In genomic region chr21:37562920-37563640, GRCh38 we compare ENCODE assay signal across 8 cellular contexts.
A peak's percentile ranks its signal among the peaks of the same experiment; 100 is the strongest.
DNase-seq lines count a peak whose midpoint lies in the region; ATAC-seq and TF ChIP-seq lines count a peak whose summit lies in the region.

No MANE protein-coding gene starts in this region.

- CTCF ChIA-PET in mammary epithelial cell (lab: Charles Lee; ENCODE audit: low non-redundant PET) = no interaction called here

- H3K36me3 ChIP-seq in Loucy (ENCODE audit: insufficient read depth, low read length) = no peaks in the 10 kb centered on the region
- H3K36me3 ChIP-seq in mammary epithelial cell (ENCODE audit: insufficient read depth, low read length) = no peaks in the 10 kb centered on the region
- no peaks in the 10 kb centered on the region for H3K36me3 ChIP-seq in mesenchymal stem cell (ENCODE audit: control insufficient read depth in 1 of 2, insufficient read depth in 2 of 2, low read depth in 1 of 2, low read length in 2 of 2)

- no peak overlapping the region for H2AK5ac ChIP-seq in mesenchymal stem cell (ENCODE audit: low read length, severe bottlenecking)

- H3F3A ChIP-seq in Loucy (ENCODE audit: low read depth) = no peaks in the 10 kb centered on the region

- no peak overlapping the region for H3K23ac ChIP-seq in mesenchymal stem cell (ENCODE audit: low read length in 2 of 2)

- intact Hi-C loops in mammary epithelial cell (cut with micrococcal nuclease) = loop anchor here (5.0 kb wide), 2 partner anchors 74 to 396 kb away; no protein-coding TSS in a partner anchor

- no peaks in the 10 kb centered on the region for H3K9me3 ChIP-seq in Loucy (ENCODE audit: insufficient read depth, low read depth, low read length)
- no peaks in the 10 kb centered on the region for H3K9me3 ChIP-seq in mammary epithelial cell (replicated peaks; ENCODE audit: insufficient read depth, low read length)
- H3K9me3 ChIP-seq in mesenchymal stem cell (ENCODE audit: control insufficient read depth, low read length) = no peaks in the 10 kb centered on the region

- no peaks in the 10 kb centered on the region for H3K79me1 ChIP-seq in mesenchymal stem cell (replicated peaks; ENCODE audit: low read length, poor library complexity, severe bottlenecking)

- H2AFZ ChIP-seq in Loucy (ENCODE audit: low read length) = peak overlapping the region; percentile 90
- peak overlapping the region; percentile 95 for H2AFZ ChIP-seq in mammary epithelial cell (ENCODE audit: low read depth, low read length)
- H2AFZ ChIP-seq in mesenchymal stem cell (ENCODE audit: low read depth, low read length) = peak overlapping the region; percentile 73

- no peaks in the 10 kb centered on the region for H3K9me2 ChIP-seq in Loucy (replicated peaks; ENCODE audit: low read depth, low read length)

- H3K4me3 ChIP-seq in GM08714 (ENCODE audit: low read length) = peak overlapping the region; percentile 76
- H3K4me3 ChIP-seq in Loucy (ENCODE audit: low read length, poor library complexity, severe bottlenecking) = peak overlapping the region; percentile 81
- H3K4me3 ChIP-seq in mammary epithelial cell (replicated peaks in 1 of 3; ENCODE audit: insufficient read depth in 1 of 3, low read depth in 2 of 3, low read length in 3 of 3) = peak overlapping the region; percentile 45 to 80 (median 51)
- peak overlapping the region; percentile 27 to 84 for H3K4me3 ChIP-seq in mesenchymal stem cell (ENCODE audit: insufficient read depth in 1 of 2, low read depth in 1 of 2, low read length in 2 of 2)

- no peak overlapping the region for H3K14ac ChIP-seq in mesenchymal stem cell (ENCODE audit: low read length in 2 of 2)

- peak overlapping the region; percentile 59 to 92 for H3K4ac ChIP-seq in mesenchymal stem cell (ENCODE audit: low read depth in 1 of 2, low read length in 2 of 2)

- no peaks in the 10 kb centered on the region for H4K20me1 ChIP-seq in Loucy (ENCODE audit: insufficient read depth, low read length, poor library complexity, severe bottlenecking)
- no peaks in the 10 kb centered on the region for H4K20me1 ChIP-seq in mammary epithelial cell (ENCODE audit: insufficient read depth, low read length)

- H3K79me2 ChIP-seq in Loucy (ENCODE audit: insufficient read depth, low read length) (peaks cover 6% of the 10 kb centered on the region; the same call in 1 of the 2 replicates), mammary epithelial cell (ENCODE audit: insufficient read depth, low read length) (no peaks in the 10 kb centered on the region)

- TF ChIP-seq CTCF in Loucy (conservative IDR thresholded peaks at IDR 0.05; ENCODE audit: low read length) (no peak), mammary epithelial cell (conservative IDR thresholded peaks at IDR 0.05 in 1 of 2, IDR thresholded peaks at IDR 0.05 in 1 of 2; ENCODE audit: extremely low read depth in 1 of 2, insufficient read depth in 1 of 2, low read depth in 1 of 2, low read length in 2 of 2) (no peak)

- peak overlapping the region; percentile 77 for H3K9ac ChIP-seq in Loucy (ENCODE audit: low read depth, low read length, poor library complexity, severe bottlenecking)
- H3K9ac ChIP-seq in mammary epithelial cell (ENCODE audit: insufficient read depth, low read length) = peak overlapping the region; percentile 39
- H3K9ac ChIP-seq in mesenchymal stem cell (ENCODE audit: low read length) = peak overlapping the region; percentile 93

- peak overlapping the region; percentile 67 for H2BK120ac ChIP-seq in mesenchymal stem cell (ENCODE audit: low read depth, low read length)

- WGBS in mammary epithelial cell (ENCODE audit: low coverage, missing lambda C conversion rate) = 56% methylated on average over 22 of the region's 22 CpGs
- WGBS in mesenchymal stem cell = 78% methylated on average over 22 of the region's 22 CpGs

- H3K4me2 ChIP-seq in Loucy (ENCODE audit: low read depth, low read length, poor library complexity, severe bottlenecking) (peak overlapping the region; percentile 89), mammary epithelial cell (ENCODE audit: insufficient read depth, low read depth, low read length) (peak overlapping the region; percentile 74), mesenchymal stem cell (ENCODE audit: low read length, poor library complexity, severe bottlenecking) (no peak overlapping the region)

- BruUV-seq in mammary epithelial cell (replicated peaks; lab: Mats Ljungman, UMichigan) = no TSS peak

- no peak overlapping the region for H2BK12ac ChIP-seq in mesenchymal stem cell (ENCODE audit: low read length in 2 of 2)

- peaks cover 20% of the 10 kb centered on the region for H3K4me1 ChIP-seq in Loucy (ENCODE audit: insufficient read depth, low read length, poor library complexity, severe bottlenecking)
- H3K4me1 ChIP-seq in mammary epithelial cell (ENCODE audit: insufficient read depth, low read length) = peaks cover 14% of the 10 kb centered on the region
- H3K4me1 ChIP-seq in mesenchymal stem cell (ENCODE audit: control insufficient read depth, insufficient read depth, low read depth, low read length) = peaks cover 16% of the 10 kb centered on the region

- peak; percentile 16 for ATAC-seq in GM21528 (IDR thresholded peaks at IDR 0.05; ENCODE audit: low FRiP score, unreplicated experiment)
- ATAC-seq in GM18861 (IDR thresholded peaks at IDR 0.05; ENCODE audit: unreplicated experiment) = no peak

- dilution Hi-C loops in mammary epithelial cell (cut with HindIII; ENCODE audit: low sequenced_read_pairs) = no loop called here

- DNase-seq in mammary epithelial cell (no peak), mesenchymal stem cell (no peak), HuH-7.5 (ENCODE audit: low spot score) (no peak), putamen (ENCODE audit: low spot score) (no peak)

- in situ Hi-C loops in mammary epithelial cell (cut with MboI; ENCODE audit: low sequenced_read_pairs in 2 of 2) = no loop called here

- H3K27me3 ChIP-seq in Loucy (ENCODE audit: insufficient read depth, low read length, poor library complexity, severe bottlenecking) (no peaks in the 10 kb centered on the region), mammary epithelial cell (ENCODE audit: insufficient read depth, low read length) (no peaks in the 10 kb centered on the region), mesenchymal stem cell (ENCODE audit: control insufficient read depth in 1 of 2, insufficient read depth in 1 of 2, low read length in 2 of 2) (no peaks in the 10 kb centered on the region)

- peak overlapping the region; percentile 97 for H4K8ac ChIP-seq in mesenchymal stem cell (ENCODE audit: low read length)

- peak overlapping the region; percentile 93 for H4K91ac ChIP-seq in mesenchymal stem cell (ENCODE audit: low read length)

- peak overlapping the region; percentile 89 for H2BK15ac ChIP-seq in mesenchymal stem cell (ENCODE audit: low read depth, poor library complexity, severe bottlenecking)

- H3K18ac ChIP-seq in mesenchymal stem cell (ENCODE audit: low read depth in 1 of 2, low read length in 2 of 2) = peak overlapping the region; percentile 22 to 95

- no peak overlapping the region for H2BK5ac ChIP-seq in mesenchymal stem cell (ENCODE audit: low read depth, low read length, poor library complexity, severe bottlenecking)

- H3K27ac ChIP-seq in mammary epithelial cell (ENCODE audit: insufficient read depth, low read depth, low read length) (peak overlapping the region; percentile 91), mesenchymal stem cell (ENCODE audit: low read length, poor library complexity, severe bottlenecking) (no peak overlapping the region)

Comparison
In these comparisons a context has a peak if more than half of its experiments do, and no peak if none do; other contexts are left out.
1. H3K9ac ChIP-seq: peak in every context shown above with its lines; median percentile 93 in mesenchymal stem cell; 77 in Loucy; 39 in mammary epithelial cell.